ENCODE assay signal across 28 cellular contexts in the genomic region with DNA sequence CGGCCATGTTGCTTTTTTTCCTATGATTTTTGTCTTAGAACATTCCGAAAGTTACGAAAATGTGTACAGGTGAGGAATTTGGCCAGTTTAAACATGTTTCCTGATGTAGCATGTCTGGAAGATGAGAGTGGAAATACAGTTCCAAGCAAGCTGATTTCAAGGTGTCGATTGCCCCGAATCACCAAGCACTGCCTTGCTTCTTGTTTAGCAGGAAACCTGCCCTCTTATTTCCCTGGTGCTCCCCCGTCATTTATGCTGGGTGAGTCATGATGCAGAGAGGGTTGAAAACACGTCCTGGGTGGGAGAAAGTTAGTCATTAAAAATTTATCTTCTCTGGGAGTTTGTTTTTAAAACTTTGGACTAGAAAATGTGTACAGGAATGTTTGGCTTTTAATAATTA.
"Had no signal": no experiment of that assay in that cellular context is flagged by ENCODE, and none has a peak within 500 bp of the region (broad histone marks: within the 10 kb centered on the region; RNA-seq: fewer than 3 reads in every experiment).

No MANE protein-coding gene starts in this region.

- H3K36me3 Mint-ChIP-seq: activated naive CD8-positive, alpha-beta T cell treated with anti-CD3 and anti-CD28 coated beads for 36 hours; brain; immature natural killer cell; mesothelial cell of epicardium; stimulated activated naive B cell treated with anti-CD40 and anti-IgM and Interleukin-4, amounts not matched to agents 10 μg/mL and 1 μg/mL and 100 μg/mL, for 72 hours; T-cell had no signal

- H3K4me3 Mint-ChIP-seq: activated CD4-positive, alpha-beta T cell treated with anti-CD3 and anti-CD28 coated beads for 36 hours; activated naive CD8-positive, alpha-beta T cell treated with anti-CD3 and anti-CD28 coated beads for 36 hours; brain; immature natural killer cell; mesothelial cell of epicardium; naive thymus-derived CD4-positive, alpha-beta T cell; stimulated activated naive B cell treated with anti-CD40 and anti-IgM and Interleukin-4, amounts not matched to agents 10 μg/mL and 1 μg/mL and 100 μg/mL, for 72 hours; T-cell had no signal

- H3K27me3 Mint-ChIP-seq: activated CD4-positive, alpha-beta T cell treated with anti-CD3 and anti-CD28 coated beads for 36 hours; activated naive CD8-positive, alpha-beta T cell treated with anti-CD3 and anti-CD28 coated beads for 36 hours; stimulated activated naive B cell treated with anti-CD40 and anti-IgM and Interleukin-4, amounts not matched to agents 10 μg/mL and 1 μg/mL and 100 μg/mL, for 72 hours; T-cell had no signal

- H3K4me1 Mint-ChIP-seq: activated CD4-positive, alpha-beta T cell treated with anti-CD3 and anti-CD28 coated beads for 36 hours; activated naive CD8-positive, alpha-beta T cell treated with anti-CD3 and anti-CD28 coated beads for 36 hours; immature natural killer cell; mesothelial cell of epicardium; naive thymus-derived CD4-positive, alpha-beta T cell; stimulated activated naive B cell treated with anti-CD40 and anti-IgM and Interleukin-4, amounts not matched to agents 10 μg/mL and 1 μg/mL and 100 μg/mL, for 72 hours; T-cell had no signal

- H3K27ac Mint-ChIP-seq: activated CD4-positive, alpha-beta T cell treated with anti-CD3 and anti-CD28 coated beads for 36 hours; activated naive CD8-positive, alpha-beta T cell treated with anti-CD3 and anti-CD28 coated beads for 36 hours; brain; immature natural killer cell; mesothelial cell of epicardium; naive thymus-derived CD4-positive, alpha-beta T cell; stimulated activated naive B cell treated with anti-CD40 and anti-IgM and Interleukin-4, amounts not matched to agents 10 μg/mL and 1 μg/mL and 100 μg/mL, for 72 hours; T-cell had no signal

- H3K27me3 ChIP-seq: ascending aorta, heart left ventricle, pancreas, right atrium auricular region, stomach, tibial artery, upper lobe of right lung had no signal

- ATAC-seq: activated CD4-positive, alpha-beta T cell treated with anti-CD3 and anti-CD28 coated beads for 36 hours; heart left ventricle; left ventricle myocardium superior; naive thymus-derived CD4-positive, alpha-beta T cell; pancreas; psoas muscle; stimulated activated naive B cell treated with anti-CD40 and anti-IgM and Interleukin-4, amounts not matched to agents 10 μg/mL and 1 μg/mL and 100 μg/mL, for 72 hours; T-cell; upper lobe of right lung had no signal

- H3K4me1 ChIP-seq: ascending aorta, heart left ventricle, pancreas, psoas muscle, right atrium auricular region, stomach, tibial artery, upper lobe of right lung had no signal

- H3K27ac ChIP-seq: ascending aorta, coronary artery, dorsolateral prefrontal cortex, heart left ventricle, pancreas, psoas muscle, right atrium auricular region, stomach, tibial artery, upper lobe of right lung had no signal

- DNase-seq: activated CD4-positive, alpha-beta T cell treated with anti-CD3 and anti-CD28 coated beads for 36 hours; activated CD4-positive, alpha-beta T cell treated with anti-CD3 and anti-CD28 coated beads, Interleukin-2, amount 50 U/mL, for 4 hours; activated CD4-positive, CD25-positive, alpha-beta regulatory T cell; activated CD8-positive, alpha-beta memory T cell treated with anti-CD3 and anti-CD28 coated beads for 24 hours; activated effector memory CD4-positive, alpha-beta T cell treated with Interleukin-2 at 50 U/mL for 16 hours; activated naive CD4-positive, alpha-beta T cell treated with Interleukin-2 at 50 U/mL for 16 hours; activated naive CD8-positive, alpha-beta T cell treated with anti-CD3 and anti-CD28 coated beads for 36 hours; dorsolateral prefrontal cortex; effector memory CD4-positive, alpha-beta T cell; heart left ventricle; immature natural killer cell; kidney; left ventricle myocardium superior; naive thymus-derived CD4-positive, alpha-beta T cell; pancreas; psoas muscle; stimulated activated CD4-positive, alpha-beta T cell treated with anti-CD3 and anti-CD28 coated beads, Interleukin-15, amount 100 ng/mL, for 24 hours; stimulated activated CD4-positive, alpha-beta T cell treated with anti-CD3 and anti-CD28 coated beads, Interleukin-2, amount 100 ng/mL, for 24 hours; stimulated activated naive B cell treated with anti-CD40 and anti-IgM and Interleukin-4, amounts not matched to agents 10 μg/mL and 1 μg/mL and 100 μg/mL, for 72 hours; stomach; T-cell; tibial artery; upper lobe of right lung had no signal
